ENCODE assay signal across 19 cellular contexts in the genomic region with DNA sequence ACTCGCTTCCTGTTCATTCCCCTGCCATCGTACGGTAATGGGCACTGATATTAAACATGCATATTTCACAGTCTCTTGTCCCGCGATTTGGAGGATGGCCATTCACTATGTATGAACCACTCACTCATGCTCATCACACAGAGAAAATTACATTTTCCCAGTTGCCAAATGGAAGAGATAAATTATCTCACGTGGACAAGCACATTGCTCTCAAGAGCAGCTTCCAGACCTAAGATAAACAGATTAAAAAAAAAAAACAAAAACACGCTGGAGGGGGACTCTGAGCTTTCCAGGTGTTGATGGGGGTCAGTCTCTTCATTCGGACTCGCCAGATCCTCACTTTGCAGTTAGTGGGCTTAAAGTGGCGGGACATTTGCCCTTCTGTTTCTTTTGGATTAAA.
"Had no signal": no experiment of that assay in that cellular context is flagged by ENCODE, and none has a peak within 500 bp of the region (broad histone marks: within the 10 kb centered on the region; RNA-seq: fewer than 3 reads in every experiment).

No MANE protein-coding gene starts in this region.

- DNase-seq: activated CD4-positive, alpha-beta T cell treated with anti-CD3 and anti-CD28 coated beads for 4 hours; activated CD8-positive, alpha-beta memory T cell treated with anti-CD3 and anti-CD28 coated beads, Interleukin-2, amount 50 U/mL, for 48 hours; activated CD8-positive, alpha-beta T cell treated with anti-CD3 and anti-CD28 coated beads for 36 hours; activated naive CD4-positive, alpha-beta T cell treated with Interleukin-2 at 50 U/mL for 16 hours; esophagus squamous epithelium; foreskin fibroblast; glutamatergic neuron; immature natural killer cell; lower lobe of right lung; midbrain; naive B cell; occipital lobe; psoas muscle; spleen; stimulated activated CD4-positive, alpha-beta T cell treated with anti-CD3 and anti-CD28 coated beads, Interleukin-1b, Interleukin-23, amount 100 ng/mL, for 48 hours; T1000; upper lobe of left lung had no signal

- H3K27ac Mint-ChIP-seq: activated CD8-positive, alpha-beta T cell treated with anti-CD3 and anti-CD28 coated beads for 36 hours; immature natural killer cell; stimulated activated memory B cell treated with anti-CD40 and anti-IgM and Interleukin-4, amounts not matched to agents 10 μg/mL and 1 μg/mL and 100 μg/mL, for 72 hours had no signal

- H3K36me3 Mint-ChIP-seq: stimulated activated memory B cell treated with anti-CD40 and anti-IgM and Interleukin-4, amounts not matched to agents 10 μg/mL and 1 μg/mL and 100 μg/mL, for 72 hours had no signal

- H3K4me1 Mint-ChIP-seq: stimulated activated memory B cell treated with anti-CD40 and anti-IgM and Interleukin-4, amounts not matched to agents 10 μg/mL and 1 μg/mL and 100 μg/mL, for 72 hours had no signal

- ATAC-seq: activated CD8-positive, alpha-beta T cell treated with anti-CD3 and anti-CD28 coated beads for 36 hours; lower lobe of right lung; psoas muscle; sciatic nerve; stimulated activated memory B cell treated with anti-CD40 and anti-IgM and Interleukin-4, amounts not matched to agents 10 μg/mL and 1 μg/mL and 100 μg/mL, for 72 hours had no signal
